Comparison of ENCODE assay signal across 1 cellular context in the genomic region with DNA sequence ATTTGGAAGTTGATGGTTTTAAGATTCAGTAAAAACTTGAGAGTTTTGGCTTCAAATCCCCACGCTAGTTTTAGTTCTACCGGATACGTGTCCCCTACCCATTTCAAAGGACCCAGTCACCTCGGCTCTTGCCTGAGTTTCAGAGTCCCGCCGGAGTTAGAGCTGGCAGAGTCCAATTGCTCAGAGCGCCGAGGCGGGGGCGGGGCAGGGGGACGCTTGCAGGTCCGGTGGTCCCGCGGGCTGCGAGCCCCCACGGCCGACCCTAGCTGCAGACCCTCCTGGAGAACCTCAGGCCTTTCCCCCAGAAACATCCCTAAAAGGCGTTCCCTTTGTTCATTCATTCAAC.
TF ChIP-seq lines count a peak whose summit lies in the region.

No MANE protein-coding gene starts in this region.

TF ChIP-seq in HepG2, 621 proteins besides CTCF, POLR2A, EP300 and RAD21 (continued from another document):
- TF ChIP-seq, protein P1, sequence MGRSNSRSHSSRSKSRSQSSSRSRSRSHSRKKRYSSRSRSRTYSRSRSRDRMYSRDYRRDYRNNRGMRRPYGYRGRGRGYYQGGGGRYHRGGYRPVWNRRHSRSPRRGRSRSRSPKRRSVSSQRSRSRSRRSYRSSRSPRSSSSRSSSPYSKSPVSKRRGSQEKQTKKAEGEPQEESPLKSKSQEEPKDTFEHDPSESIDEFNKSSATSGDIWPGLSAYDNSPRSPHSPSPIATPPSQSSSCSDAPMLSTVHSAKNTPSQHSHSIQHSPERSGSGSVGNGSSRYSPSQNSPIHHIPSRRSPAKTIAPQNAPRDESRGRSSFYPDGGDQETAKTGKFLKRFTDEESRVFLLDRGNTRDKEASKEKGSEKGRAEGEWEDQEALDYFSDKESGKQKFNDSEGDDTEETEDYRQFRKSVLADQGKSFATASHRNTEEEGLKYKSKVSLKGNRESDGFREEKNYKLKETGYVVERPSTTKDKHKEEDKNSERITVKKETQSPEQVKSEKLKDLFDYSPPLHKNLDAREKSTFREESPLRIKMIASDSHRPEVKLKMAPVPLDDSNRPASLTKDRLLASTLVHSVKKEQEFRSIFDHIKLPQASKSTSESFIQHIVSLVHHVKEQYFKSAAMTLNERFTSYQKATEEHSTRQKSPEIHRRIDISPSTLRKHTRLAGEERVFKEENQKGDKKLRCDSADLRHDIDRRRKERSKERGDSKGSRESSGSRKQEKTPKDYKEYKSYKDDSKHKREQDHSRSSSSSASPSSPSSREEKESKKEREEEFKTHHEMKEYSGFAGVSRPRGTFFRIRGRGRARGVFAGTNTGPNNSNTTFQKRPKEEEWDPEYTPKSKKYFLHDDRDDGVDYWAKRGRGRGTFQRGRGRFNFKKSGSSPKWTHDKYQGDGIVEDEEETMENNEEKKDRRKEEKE (IDR thresholded peaks at IDR 0.05): no peak
- TF ChIP-seq HNRNPL (IDR thresholded peaks at IDR 0.05; ENCODE audit: low read depth, low read length) (no peak), ZNF12 (CRISPR knock-in tag; IDR thresholded peaks at IDR 0.05) (no peak), ZNF512B (CRISPR knock-in tag; IDR thresholded peaks at IDR 0.05; ENCODE audit: borderline replicate concordance) (no peak), MATR3 (CRISPR knock-in tag; IDR thresholded peaks at IDR 0.05) (no peak), RORA (CRISPR knock-in tag; IDR thresholded peaks at IDR 0.05) (no peak), ZKSCAN1 (IDR thresholded peaks at IDR 0.05; ENCODE audit: low read length) (no peak), ZMAT3 (CRISPR knock-in tag; conservative IDR thresholded peaks at IDR 0.05) (no peak), NAIF1 (CRISPR knock-in tag; IDR thresholded peaks at IDR 0.05; ENCODE audit: borderline replicate concordance) (no peak), GPN1 (CRISPR knock-in tag; IDR thresholded peaks at IDR 0.05; ENCODE audit: borderline replicate concordance) (no peak), ZNF276 (CRISPR knock-in tag; IDR thresholded peaks at IDR 0.05; ENCODE audit: low read depth) (no peak)
- TF ChIP-seq, protein P2, sequence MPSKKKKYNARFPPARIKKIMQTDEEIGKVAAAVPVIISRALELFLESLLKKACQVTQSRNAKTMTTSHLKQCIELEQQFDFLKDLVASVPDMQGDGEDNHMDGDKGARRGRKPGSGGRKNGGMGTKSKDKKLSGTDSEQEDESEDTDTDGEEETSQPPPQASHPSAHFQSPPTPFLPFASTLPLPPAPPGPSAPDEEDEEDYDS (CRISPR knock-in tag; IDR thresholded peaks at IDR 0.05): no peak
